ENCODE assay signal across 8 cellular contexts in genomic region chr9:38024036-38024681, GRCh38. TPM values are rescaled to one million over a fixed set of nuclear protein-coding genes. Genes with fewer than 3 reads are reported as not detected.
A peak's percentile ranks its signal among the peaks of the same experiment; 100 is the strongest.
DNase-seq lines count a peak whose midpoint lies in the region; ATAC-seq and TF ChIP-seq lines count a peak whose summit lies in the region.

No MANE protein-coding gene starts in this region.

- no peak overlapping the region for H3K4me2 ChIP-seq in neuronal stem cell (ENCODE audit: insufficient read depth, low read length, poor library complexity, severe bottlenecking)

- H3K23ac ChIP-seq in neuronal stem cell (ENCODE audit: low read depth, low read length, poor library complexity) = no peak overlapping the region

- H3K9ac ChIP-seq in neuronal stem cell (ENCODE audit: low read depth, low read length, poor library complexity) = no peak overlapping the region

- no peak overlapping the region for H2AFZ ChIP-seq in neuronal stem cell (ENCODE audit: low read length)

- CTCF ChIA-PET in GM10248 (lab: Yijun Ruan, JAX) = interaction anchor here (1.1 to 1.3 kb wide), 3 partner anchors 8 to 10 kb away, joined by 3 to 4 read pairs (median 3); no protein-coding TSS in a partner anchor

- H2BK15ac ChIP-seq in neuronal stem cell (ENCODE audit: low read length) = no peak overlapping the region

- H4K91ac ChIP-seq in neuronal stem cell (ENCODE audit: low read depth, low read length, poor library complexity) = no peak overlapping the region

- DNase-seq in NCI-H226 = peak; percentile 34
- DNase-seq in epithelial cell of esophagus (ENCODE audit: low read depth) = peak; percentile 98
- no peak for DNase-seq in neuronal stem cell (ENCODE audit: low spot score)
- no peak for DNase-seq in stimulated activated CD4-positive, alpha-beta T cell treated with anti-CD3 and anti-CD28 coated beads, Interleukin-4, amount 100 ng/mL, for 4 hours
- no peak for DNase-seq in GM10248 (ENCODE audit: extremely low spot score)

- no peak for TF ChIP-seq CTCF in C4-2B (conservative IDR thresholded peaks at IDR 0.05)
- TF ChIP-seq CTCF in epithelial cell of esophagus (IDR thresholded peaks at IDR 0.05; ENCODE audit: insufficient read depth, low read depth, low read length, missing control alignments) = no peak
- TF ChIP-seq CTCF in GM10248 (IDR thresholded peaks at IDR 0.05; ENCODE audit: control extremely low read depth, extremely low read depth, low read depth, missing control alignments) = no peak

- H3K4me3 ChIP-seq in epithelial cell of esophagus (ENCODE audit: low read length) = no peak overlapping the region
- H3K4me3 ChIP-seq in neuronal stem cell (ENCODE audit: low read length in 2 of 2) = no peak overlapping the region

- peaks cover 39 to 52% of the 10 kb centered on the region in 2 donors for H3K4me1 ChIP-seq in neuronal stem cell (ENCODE audit: control insufficient read depth in 2 of 2, insufficient read depth in 1 of 2, low read depth in 1 of 2, low read length in 2 of 2)

- no peak overlapping the region for H2BK12ac ChIP-seq in neuronal stem cell (ENCODE audit: low read length)

- H3K27ac ChIP-seq in C4-2B (peak overlapping the region; percentile 91), neuronal stem cell (replicated peaks; ENCODE audit: low read length) (peak overlapping the region; percentile 40)

- no peak overlapping the region for H3K4ac ChIP-seq in neuronal stem cell (ENCODE audit: low read length)

- no peaks in the 10 kb centered on the region for H3K9me3 ChIP-seq in neuronal stem cell (replicated peaks in 1 of 2; ENCODE audit: control insufficient read depth in 2 of 2, insufficient read depth in 1 of 2, low read depth in 1 of 2, low read length in 2 of 2)

- no peaks in the 10 kb centered on the region for H3K79me1 ChIP-seq in neuronal stem cell (ENCODE audit: low read depth, low read length)

- POLR2A ChIA-PET in GM10248 (lab: Yijun Ruan, JAX) = no interaction called here

- no peak overlapping the region for H3K14ac ChIP-seq in neuronal stem cell (ENCODE audit: low read length)

- H3K36me3 ChIP-seq in neuronal stem cell (replicated peaks in 1 of 2; ENCODE audit: control insufficient read depth in 2 of 2, insufficient read depth in 2 of 2, low read length in 2 of 2) = no peaks in the 10 kb centered on the region

- no peak overlapping the region for H2AK5ac ChIP-seq in neuronal stem cell (ENCODE audit: low read depth, low read length)

- H4K8ac ChIP-seq in neuronal stem cell (ENCODE audit: low read depth, low read length) = no peak overlapping the region

- peak overlapping the region; percentile 31 for H3K18ac ChIP-seq in neuronal stem cell (ENCODE audit: low read length)

- no CpG with 5 or more reads among the region's 7 CpGs for WGBS in neuronal stem cell (ENCODE audit: extremely low coverage in 2 of 2, insufficient read length in 2 of 2, insufficient replicate concordance in 1 of 2), 2 donors

- ATAC-seq in GM19452 (IDR thresholded peaks at IDR 0.05; ENCODE audit: unreplicated experiment) = no peak
- ATAC-seq in GM21515 (IDR thresholded peaks at IDR 0.05; ENCODE audit: unreplicated experiment) = no peak

- H2BK5ac ChIP-seq in neuronal stem cell (ENCODE audit: low read length) = no peak overlapping the region

- H3K27me3 ChIP-seq in neuronal stem cell (ENCODE audit: control insufficient read depth in 3 of 3, insufficient read depth in 3 of 3, low read depth in 1 of 3, low read length in 3 of 3) = no peaks in the 10 kb centered on the region

- H2BK120ac ChIP-seq in neuronal stem cell (ENCODE audit: low read depth, low read length) = no peak overlapping the region

RNA-seq across cellular contexts. Expression of gene SHB, which starts 44.9 kb away (rescaled TPM):
- 2.1 TPM for polyA plus RNA-seq in neuronal stem cell (2013, experiment 1 of 2)
- 1.9 TPM for polyA plus RNA-seq in neuronal stem cell (2013, experiment 2 of 2)

Comparison
In these comparisons a context has a peak if more than half of its experiments do, and no peak if none do; other contexts are left out.
1. DNase-seq: peak in NCI-H226 (single experiment) and epithelial cell of esophagus (single experiment); none in neuronal stem cell (single experiment), stimulated activated CD4-positive, alpha-beta T cell treated with anti-CD3 and anti-CD28 coated beads, Interleukin-4, amount 100 ng/mL, for 4 hours (0 of 2) and GM10248 (single experiment).